ENCODE assay signal across 8 cellular contexts in genomic region chr10:103278862-103279298, GRCh38. TPM values are rescaled to one million over a fixed set of nuclear protein-coding genes. Genes with fewer than 3 reads are reported as not detected.
DNase-seq lines count a peak whose midpoint lies in the region; ATAC-seq and TF ChIP-seq lines count a peak whose summit lies in the region.

No MANE protein-coding gene starts in this region.

- no peaks in the 10 kb centered on the region for H3K36me3 ChIP-seq in vagina

- H3K9me3 ChIP-seq in vagina = no peaks in the 10 kb centered on the region

- intact Hi-C loops in sciatic nerve (cut with DNase I) (no loop called here), vagina (cut with DNase I) (no loop called here)

- H3K4me3 ChIP-seq in fibroblast of villous mesenchyme (ENCODE audit: low read depth, low read length) (no peak overlapping the region), vagina (no peak overlapping the region)

- no peak overlapping the region for H3K27ac ChIP-seq in vagina

- H3K27me3 ChIP-seq in vagina = peaks cover 20% of the 10 kb centered on the region

- TF ChIP-seq CTCF in fibroblast of villous mesenchyme (IDR thresholded peaks at IDR 0.05; ENCODE audit: insufficient read depth, low read depth, low read length) (no peak), vagina (IDR thresholded peaks at IDR 0.05) (no peak)

- ATAC-seq in sciatic nerve (no peak), GM18519 (IDR thresholded peaks at IDR 0.05; ENCODE audit: low FRiP score, unreplicated experiment) (no peak)

- in situ Hi-C loops in Caki2 (cut with HindIII; ENCODE audit: low pct_unique_long_range_greater_than_20kb, low sequenced_read_pairs) = no loop called here

- H3K4me1 ChIP-seq in vagina = peaks cover 16% of the 10 kb centered on the region

- TF ChIP-seq POLR2A in vagina (IDR thresholded peaks at IDR 0.05) = no peak

- peak; percentile 37 for DNase-seq in Caki2 (ENCODE audit: low read depth)
- peak; percentile 3 for DNase-seq in KG1 (lab: John Stamatoyannopoulos, UW)
- peak; percentile 28 for DNase-seq in activated CD8-positive, alpha-beta memory T cell treated with anti-CD3 and anti-CD28 coated beads, Interleukin-2, amount 50 U/mL, for 4 hours
- peak; percentile 58 for DNase-seq in fibroblast of villous mesenchyme (ENCODE audit: low read depth)
- DNase-seq in sciatic nerve (ENCODE audit: low spot score) = peak; percentile 73
- DNase-seq in vagina (ENCODE audit: extremely low spot score in 2 of 2) = no peak
- DNase-seq in NCI-H1048 (lab: John Stamatoyannopoulos, UW) = no peak

RNA-seq across cellular contexts. Expression of gene INA, which starts 1.9 kb away (rescaled TPM):
- not detected in 2 replicates for total RNA-seq in Caki2 (2014; rRNA removed; shearing (Covaris generic); ENCODE audit: low replicate concordance)
- 1.3 and 1.7 TPM in 2 replicates for total RNA-seq in fibroblast of villous mesenchyme
- not detected for total RNA-seq in sciatic nerve
- total RNA-seq in vagina = 3.9 TPM

RNA-seq across cellular contexts. Expression of gene RPEL1, which starts 33.2 kb away (rescaled TPM):
- total RNA-seq in Caki2 (2014; rRNA removed; shearing (Covaris generic); ENCODE audit: low replicate concordance) = not detected in 2 replicates
- total RNA-seq in fibroblast of villous mesenchyme (0.32 and 0.43 TPM in 2 replicates), sciatic nerve (not detected), vagina (not detected)

Comparison
In these comparisons a context has a peak if more than half of its experiments do, and no peak if none do; other contexts are left out.
1. DNase-seq: peak in Caki2 (single experiment), KG1 (single experiment), activated CD8-positive, alpha-beta memory T cell treated with anti-CD3 and anti-CD28 coated beads, Interleukin-2, amount 50 U/mL, for 4 hours (single experiment), fibroblast of villous mesenchyme (single experiment) and sciatic nerve (single experiment); none in vagina (0 of 2) and NCI-H1048 (single experiment).